Comparison of ENCODE assay signal across 1 cellular context in genomic region chr16:58094791-58095574, GRCh38.
TF ChIP-seq lines count a peak whose summit lies in the region.

No MANE protein-coding gene starts in this region.

TF ChIP-seq in HepG2, 621 proteins besides CTCF, POLR2A, EP300 and RAD21 (continued from another document):
- TF ChIP-seq, protein P1, sequence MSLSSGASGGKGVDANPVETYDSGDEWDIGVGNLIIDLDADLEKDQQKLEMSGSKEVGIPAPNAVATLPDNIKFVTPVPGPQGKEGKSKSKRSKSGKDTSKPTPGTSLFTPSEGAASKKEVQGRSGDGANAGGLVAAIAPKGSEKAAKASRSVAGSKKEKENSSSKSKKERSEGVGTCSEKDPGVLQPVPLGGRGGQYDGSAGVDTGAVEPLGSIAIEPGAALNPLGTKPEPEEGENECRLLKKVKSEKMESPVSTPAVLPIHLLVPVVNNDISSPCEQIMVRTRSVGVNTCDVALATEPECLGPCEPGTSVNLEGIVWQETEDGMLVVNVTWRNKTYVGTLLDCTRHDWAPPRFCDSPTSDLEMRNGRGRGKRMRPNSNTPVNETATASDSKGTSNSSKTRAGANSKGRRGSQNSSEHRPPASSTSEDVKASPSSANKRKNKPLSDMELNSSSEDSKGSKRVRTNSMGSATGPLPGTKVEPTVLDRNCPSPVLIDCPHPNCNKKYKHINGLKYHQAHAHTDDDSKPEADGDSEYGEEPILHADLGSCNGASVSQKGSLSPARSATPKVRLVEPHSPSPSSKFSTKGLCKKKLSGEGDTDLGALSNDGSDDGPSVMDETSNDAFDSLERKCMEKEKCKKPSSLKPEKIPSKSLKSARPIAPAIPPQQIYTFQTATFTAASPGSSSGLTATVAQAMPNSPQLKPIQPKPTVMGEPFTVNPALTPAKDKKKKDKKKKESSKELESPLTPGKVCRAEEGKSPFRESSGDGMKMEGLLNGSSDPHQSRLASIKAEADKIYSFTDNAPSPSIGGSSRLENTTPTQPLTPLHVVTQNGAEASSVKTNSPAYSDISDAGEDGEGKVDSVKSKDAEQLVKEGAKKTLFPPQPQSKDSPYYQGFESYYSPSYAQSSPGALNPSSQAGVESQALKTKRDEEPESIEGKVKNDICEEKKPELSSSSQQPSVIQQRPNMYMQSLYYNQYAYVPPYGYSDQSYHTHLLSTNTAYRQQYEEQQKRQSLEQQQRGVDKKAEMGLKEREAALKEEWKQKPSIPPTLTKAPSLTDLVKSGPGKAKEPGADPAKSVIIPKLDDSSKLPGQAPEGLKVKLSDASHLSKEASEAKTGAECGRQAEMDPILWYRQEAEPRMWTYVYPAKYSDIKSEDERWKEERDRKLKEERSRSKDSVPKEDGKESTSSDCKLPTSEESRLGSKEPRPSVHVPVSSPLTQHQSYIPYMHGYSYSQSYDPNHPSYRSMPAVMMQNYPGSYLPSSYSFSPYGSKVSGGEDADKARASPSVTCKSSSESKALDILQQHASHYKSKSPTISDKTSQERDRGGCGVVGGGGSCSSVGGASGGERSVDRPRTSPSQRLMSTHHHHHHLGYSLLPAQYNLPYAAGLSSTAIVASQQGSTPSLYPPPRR (CRISPR knock-in tag; IDR thresholded peaks at IDR 0.05; ENCODE audit: borderline replicate concordance) = no peak
- TF ChIP-seq GABPB1 (CRISPR knock-in tag; IDR thresholded peaks at IDR 0.05) = 0 out of 2 replicates have a peak, but pooled peaks have one; percentile 13
